Comparison of ENCODE assay signal across 18 cellular contexts in the genomic region with DNA sequence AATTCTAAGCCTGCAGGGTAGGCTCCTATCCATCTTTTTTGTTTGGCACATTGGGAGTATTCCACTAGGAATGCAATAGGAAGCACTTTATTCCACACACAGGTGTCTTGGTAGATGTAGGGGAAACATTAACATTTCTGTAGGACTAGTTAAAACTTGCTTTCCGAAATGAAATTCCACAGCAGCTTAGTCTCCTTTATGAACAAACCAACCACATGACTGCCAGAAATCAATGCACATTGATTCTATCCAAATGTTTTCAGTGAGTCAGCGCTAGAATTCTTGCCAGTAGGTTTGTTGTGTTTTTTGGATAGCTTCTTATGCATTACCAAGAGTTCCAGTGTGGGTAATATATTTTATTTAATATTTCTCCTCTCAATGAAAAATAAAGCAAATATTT.
DNase-seq lines count a peak whose midpoint lies in the region; ATAC-seq, FAIRE-seq and TF ChIP-seq lines count a peak whose summit lies in the region.
"Had no signal": no experiment of that assay in that cellular context is flagged by ENCODE, and none has a peak within 500 bp of the region (broad histone marks: within the 10 kb centered on the region; RNA-seq: fewer than 3 reads in every experiment).

No MANE protein-coding gene starts in this region.

- TF ChIP-seq CTCF in AG09309 (IDR thresholded peaks at IDR 0.05; ENCODE audit: control insufficient read depth, insufficient read depth, low read depth, low read length, missing control alignments): no peak
- no peak for TF ChIP-seq CTCF in bronchial epithelial cell (IDR thresholded peaks at IDR 0.05; ENCODE audit: insufficient read depth, low read length, severe bottlenecking)
- TF ChIP-seq CTCF in foreskin keratinocyte (conservative IDR thresholded peaks at IDR 0.05): peak; percentile 25

- no peaks in the 10 kb centered on the region for H3K36me3 ChIP-seq in bronchial epithelial cell (ENCODE audit: control insufficient read depth, insufficient read depth, low read length)
- H3K36me3 ChIP-seq: adrenal gland, prostate gland had no signal

- no peak for FAIRE-seq in bronchial epithelial cell (lab: Jason Lieb, UNC)
- FAIRE-seq: D721Med, frontal cortex had no signal

- ATAC-seq in foreskin keratinocyte: peak; percentile 98
- ATAC-seq: activated CD8-positive, alpha-beta T cell treated with anti-CD3 and anti-CD28 coated beads, Interleukin-2, amount 10 ng/mL, durations not matched to agents 7 days and 5 days; naive thymus-derived CD8-positive, alpha-beta T cell; stimulated activated naive CD8-positive, alpha-beta T cell treated with anti-CD3 and anti-CD28 coated beads, Interleukin-15, amount 100 ng/mL, for 72 hours had no signal

- H3K4me1 ChIP-seq in foreskin keratinocyte: peaks cover 7% of the 10 kb centered on the region
- H3K4me1 ChIP-seq: adrenal gland, prostate gland had no signal

- H3K27me3 ChIP-seq in bronchial epithelial cell (ENCODE audit: control insufficient read depth, insufficient read depth, low read length) (no peaks in the 10 kb centered on the region), foreskin keratinocyte (no peaks in the 10 kb centered on the region)
- H3K27me3 ChIP-seq: adrenal gland, dorsolateral prefrontal cortex had no signal

- DNase-seq in AG09309 (ENCODE audit: low read depth) (peak; percentile 55), HT1080 (ENCODE audit: low read depth) (peak; percentile 45), bronchial epithelial cell (ENCODE audit: low read depth) (peak; percentile 98), foreskin keratinocyte (peak; percentile 94 to 98), NCI-H2029 (lab: John Stamatoyannopoulos, UW) (no peak), NCI-H1694 treated with DMSO at 0.1 percent for 48 hours (lab: John Stamatoyannopoulos, UW) (no peak), NCI-H345 treated with DMSO at 0.1 percent for 48 hours (lab: John Stamatoyannopoulos, UW; ENCODE audit: unreplicated experiment) (no peak)
- no peak for DNase-seq in activated CD4-positive, alpha-beta T cell treated with anti-CD3 and anti-CD28 coated beads for 1 hour
- DNase-seq: activated CD8-positive, alpha-beta T cell treated with anti-CD3 and anti-CD28 coated beads, Interleukin-2, amount 10 ng/mL, durations not matched to agents 7 days and 5 days; adrenal gland; dorsolateral prefrontal cortex; MM.1S; naive thymus-derived CD8-positive, alpha-beta T cell; stimulated activated naive CD8-positive, alpha-beta T cell treated with anti-CD3 and anti-CD28 coated beads, Interleukin-15, amount 100 ng/mL, for 72 hours had no signal

- H3K27ac ChIP-seq in foreskin keratinocyte: no peak overlapping the region
- H3K27ac ChIP-seq: adrenal gland, dorsolateral prefrontal cortex, prostate gland had no signal

- H3K4me3 ChIP-seq in AG09309 (ENCODE audit: control insufficient read depth, low read depth, low read length) (no peak overlapping the region), bronchial epithelial cell (ENCODE audit: low read depth, low read length) (no peak overlapping the region)
- H3K4me3 ChIP-seq: adrenal gland, dorsolateral prefrontal cortex, lung, prostate gland had no signal

Comparison
In these comparisons a context has a peak if more than half of its experiments do, and no peak if none do; other contexts are left out.
1. DNase-seq: peak in AG09309 (single experiment), HT1080 (single experiment), bronchial epithelial cell (single experiment) and foreskin keratinocyte (2 of 2); none in activated CD4-positive, alpha-beta T cell treated with anti-CD3 and anti-CD28 coated beads for 1 hour (single experiment), NCI-H2029 (single experiment), NCI-H1694 treated with DMSO at 0.1 percent for 48 hours (single experiment) and NCI-H345 treated with DMSO at 0.1 percent for 48 hours (single experiment).